ENCODE assay signal across 12 cellular contexts in genomic region chr16:68644303-68644702, GRCh38. TPM values are rescaled to one million over a fixed set of nuclear protein-coding genes. Genes with fewer than 3 reads are reported as not detected.
DNase-seq lines count a peak whose midpoint lies in the region; ATAC-seq and TF ChIP-seq lines count a peak whose summit lies in the region.
"Had no signal": no experiment of that assay in that cellular context is flagged by ENCODE, and none has a peak within 500 bp of the region (broad histone marks: within the 10 kb centered on the region; RNA-seq: fewer than 3 reads in every experiment).

No MANE protein-coding gene starts in this region.

- peaks cover 20% of the 10 kb centered on the region for H3K4me1 ChIP-seq in iPS-15b (ENCODE audit: control insufficient read depth, insufficient read depth, low read length)
- H3K4me1 ChIP-seq in spleen, result peaks cover 4 to 38% (median 28%) of the 10 kb centered on the region in 6 donors

- peaks cover 39 to 69% of the 10 kb centered on the region in 2 donors for H3K27me3 Mint-ChIP-seq in T-cell

- H3K36me3 Mint-ChIP-seq in T-cell, result no peaks in the 10 kb centered on the region

- peak; percentile 24 for DNase-seq in NCI-H748 (lab: John Stamatoyannopoulos, UW; ENCODE audit: unreplicated experiment)
- no peak for DNase-seq in NCI-H748 treated with DMSO at 0.1 percent for 48 hours (lab: John Stamatoyannopoulos, UW)
- no peak for DNase-seq in T-cell
- DNase-seq in spleen, result no peak
- no peak for DNase-seq in globus pallidus (ENCODE audit: low spot score)
- no peak for DNase-seq in NCI-H128 (lab: John Stamatoyannopoulos, UW; ENCODE audit: unreplicated experiment)
- DNase-seq: sigmoid colon had no signal

- intact Hi-C loops in spleen (cut with DNase I; ENCODE audit: low total_unique reads), result no loop called here

- H3K4me3 ChIP-seq in iPS-15b (ENCODE audit: low read depth, low read length), result peak overlapping the region; percentile 79
- H3K4me3 ChIP-seq in spleen, result peak overlapping the region in 5 of 8 donors; percentile 37 to 68 (median 42)
- H3K4me3 ChIP-seq: GM12878 had no signal

- no peaks in the 10 kb centered on the region for H3K9me3 Mint-ChIP-seq in T-cell
- H3K9me3 Mint-ChIP-seq: activated CD8-positive, alpha-beta T cell treated with anti-CD3 and anti-CD28 coated beads for 36 hours had no signal

- TF ChIP-seq POLR2A in spleen (IDR thresholded peaks at IDR 0.05), result no peak

- no peak for ATAC-seq in T-cell (replicated peaks in 1 of 4)
- no peak for ATAC-seq in activated CD4-positive, CD25-positive, alpha-beta regulatory T cell treated with anti-CD3 and anti-CD28 coated beads, Interleukin-2, amount 50 U/mL, for 24 hours
- ATAC-seq: Right ventricle myocardium inferior had no signal

- H3K27ac Mint-ChIP-seq in T-cell, result peak overlapping the region in 1 of 2 donors; percentile 38
- H3K27ac Mint-ChIP-seq: activated CD8-positive, alpha-beta T cell treated with anti-CD3 and anti-CD28 coated beads for 36 hours had no signal

- no peaks in the 10 kb centered on the region for H3K9me3 ChIP-seq in iPS-15b (ENCODE audit: control insufficient read depth, insufficient read depth, low read length)
- no peaks in the 10 kb centered on the region for H3K9me3 ChIP-seq in spleen
- H3K9me3 ChIP-seq: sigmoid colon had no signal

- WGBS in spleen, 5 donors, result 4 to 13% (median 10%) methylated on average over 18 of the region's 18 CpGs

- H3K27ac ChIP-seq in spleen, result peak overlapping the region in 7 of 8 donors; percentile 27 to 81 (median 77)
- H3K27ac ChIP-seq: sigmoid colon had no signal

- H3K36me3 ChIP-seq in iPS-15b (ENCODE audit: control insufficient read depth, insufficient read depth, low read length) (no peaks in the 10 kb centered on the region), spleen (no peaks in the 10 kb centered on the region)
- H3K36me3 ChIP-seq: sigmoid colon had no signal

- H3K27me3 ChIP-seq in iPS-15b (ENCODE audit: control insufficient read depth, insufficient read depth, low read length) (peaks cover 18% of the 10 kb centered on the region), spleen (replicated peaks in 1 of 7) (peaks cover 0 to 84% (median 63%) of the 10 kb centered on the region in 7 donors)

- peaks cover 11 to 21% (median 16%) of the 10 kb centered on the region in 3 donors for H3K4me1 Mint-ChIP-seq in T-cell

- CTCF ChIA-PET in T-cell (lab: Charles Lee), result no interaction called here

- peak overlapping the region in 2 of 3 donors; percentile 46 to 66 for H3K4me3 Mint-ChIP-seq in T-cell
- H3K4me3 Mint-ChIP-seq: activated CD8-positive, alpha-beta T cell treated with anti-CD3 and anti-CD28 coated beads for 36 hours had no signal

- POLR2A ChIA-PET in T-cell (lab: Charles Lee), result no interaction called here

- no peak for TF ChIP-seq CTCF in spleen (IDR thresholded peaks at IDR 0.05 in 8 of 11, conservative IDR thresholded peaks at IDR 0.05 in 3 of 11)

- no peak overlapping the region for H3K9ac ChIP-seq in iPS-15b (ENCODE audit: low read depth, low read length)

RNA-seq across cellular contexts. Expression of gene CDH3, which starts 0.8 kb away (rescaled TPM):
- total RNA-seq in T-cell (1 to 10 TPM in 1 of 5 donors, under 1 TPM in 3, not detected in 1; 0.36 to 1.1 (median 0.60) TPM), spleen (10 to 100 TPM; 13.1 to 47.6 (median 25.3) TPM)
- 1 to 10 TPM; 1.5 to 5.9 (median 4.9) TPM for polyA plus RNA-seq in spleen
- total RNA-seq: Right ventricle myocardium inferior had no signal

Comparison
In these comparisons a context has a peak if more than half of its experiments do, and no peak if none do; other contexts are left out.
1. RNA of gene CDH3, which starts 0.8 kb away (total RNA-seq): 13.1 to 47.6 TPM in spleen; 0.36 to 1.1 TPM in T-cell; every median in the first group is over 4 times any median in the second.